ENCODE assay signal across 1 cellular context in the genomic region with DNA sequence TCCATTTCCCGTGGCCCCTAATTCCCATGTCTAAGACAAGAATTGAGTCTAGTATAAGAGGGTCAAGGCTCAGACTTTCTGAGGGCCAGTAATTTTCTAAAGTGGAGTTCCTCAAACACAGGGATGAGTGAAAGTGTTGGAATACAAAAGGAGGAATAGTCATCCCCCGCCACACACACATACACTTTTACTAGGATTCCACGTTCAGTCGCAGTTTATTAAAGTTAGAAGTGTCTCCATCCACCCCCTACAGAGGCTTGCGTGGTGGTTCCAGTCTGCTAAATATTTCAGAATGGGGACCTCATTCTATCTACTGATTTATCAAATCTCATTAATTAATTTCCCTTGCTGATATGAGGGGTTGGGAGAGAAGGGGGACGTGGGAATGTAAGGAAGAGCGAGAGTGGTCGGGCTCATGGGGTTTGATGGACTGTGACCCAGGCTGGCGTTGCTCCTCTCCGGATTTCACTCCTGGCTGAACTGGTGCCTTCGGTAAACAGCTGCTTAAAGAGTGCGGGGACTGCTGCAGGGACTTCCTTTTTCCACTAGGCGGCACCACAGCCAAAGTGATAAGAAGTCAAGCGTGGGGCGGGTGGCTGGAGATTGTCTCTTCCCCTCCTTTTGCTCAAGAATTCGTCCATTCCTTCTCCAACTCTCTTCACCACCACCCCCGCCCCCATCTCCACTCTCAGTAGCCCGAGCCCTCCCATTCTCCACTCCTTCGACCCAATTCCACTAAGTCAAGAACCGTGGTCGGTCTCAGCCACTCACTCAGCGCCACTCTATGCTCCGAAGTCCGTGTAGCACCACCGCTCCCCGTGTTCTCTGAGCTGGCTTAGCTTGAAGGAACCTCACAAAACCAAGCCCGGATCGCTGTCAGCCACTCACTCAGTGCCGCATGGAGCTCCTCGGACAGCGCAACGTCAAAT.
TF ChIP-seq lines count a peak whose summit lies in the region.

No MANE protein-coding gene starts in this region.

TF ChIP-seq in K562, 482 proteins besides CTCF, POLR2A, EP300 and RAD21 (continued from another document and continues in another):
- TF ChIP-seq GTF3C2 (IDR thresholded peaks at IDR 0.05; ENCODE audit: borderline replicate concordance, extremely low read depth, insufficient read length) = no peak
- TF ChIP-seq, protein P1, sequence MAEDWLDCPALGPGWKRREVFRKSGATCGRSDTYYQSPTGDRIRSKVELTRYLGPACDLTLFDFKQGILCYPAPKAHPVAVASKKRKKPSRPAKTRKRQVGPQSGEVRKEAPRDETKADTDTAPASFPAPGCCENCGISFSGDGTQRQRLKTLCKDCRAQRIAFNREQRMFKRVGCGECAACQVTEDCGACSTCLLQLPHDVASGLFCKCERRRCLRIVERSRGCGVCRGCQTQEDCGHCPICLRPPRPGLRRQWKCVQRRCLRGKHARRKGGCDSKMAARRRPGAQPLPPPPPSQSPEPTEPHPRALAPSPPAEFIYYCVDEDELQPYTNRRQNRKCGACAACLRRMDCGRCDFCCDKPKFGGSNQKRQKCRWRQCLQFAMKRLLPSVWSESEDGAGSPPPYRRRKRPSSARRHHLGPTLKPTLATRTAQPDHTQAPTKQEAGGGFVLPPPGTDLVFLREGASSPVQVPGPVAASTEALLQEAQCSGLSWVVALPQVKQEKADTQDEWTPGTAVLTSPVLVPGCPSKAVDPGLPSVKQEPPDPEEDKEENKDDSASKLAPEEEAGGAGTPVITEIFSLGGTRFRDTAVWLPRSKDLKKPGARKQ (CRISPR knock-in tag; IDR thresholded peaks at IDR 0.05) = 0 out of 2 replicates have a peak, but pooled peaks have one; percentile 14
- TF ChIP-seq MYBL2 (IDR thresholded peaks at IDR 0.05; ENCODE audit: low read depth) = no peak
- TF ChIP-seq MYBL2 (CRISPR knock-in tag; IDR thresholded peaks at IDR 0.05; ENCODE audit: borderline replicate concordance) = no peak
- peak; percentile 52 to 71; a peak in 3 of 4 replicates for TF ChIP-seq FOXA3 (CRISPR knock-in tag; conservative IDR thresholded peaks at IDR 0.05 in 1 of 2, IDR thresholded peaks at IDR 0.05 in 1 of 2)
- TF ChIP-seq CHD2 (IDR thresholded peaks at IDR 0.05; ENCODE audit: low read depth, low read length) = no peak
- TF ChIP-seq GABPB1 (CRISPR knock-in tag; IDR thresholded peaks at IDR 0.05) = peak; percentile 87
- TF ChIP-seq PHB2 (IDR thresholded peaks at IDR 0.05; ENCODE audit: low read depth) = no peak
- TF ChIP-seq BCLAF1 (IDR thresholded peaks at IDR 0.05; ENCODE audit: borderline replicate concordance in 1 of 2, control insufficient read depth in 1 of 2, low read depth in 2 of 2, low read length in 1 of 2) = no peak
- TF ChIP-seq DACH1 (IDR thresholded peaks at IDR 0.05; ENCODE audit: partially characterized antibody) = peak; percentile 87
- peak; percentile 45 for TF ChIP-seq CXXC5 (CRISPR knock-in tag; IDR thresholded peaks at IDR 0.05)
- TF ChIP-seq TRIM25 (IDR thresholded peaks at IDR 0.05; ENCODE audit: borderline replicate concordance) = no peak
- no peak for TF ChIP-seq PTBP1 (IDR thresholded peaks at IDR 0.05; ENCODE audit: low read depth, low read length)
- no peak for TF ChIP-seq NFE2 (IDR thresholded peaks at IDR 0.05; ENCODE audit: low read depth)
- TF ChIP-seq SP2 (IDR thresholded peaks at IDR 0.05; ENCODE audit: extremely low read depth, low read depth, low read length, poor library complexity, severe bottlenecking) = no peak
- TF ChIP-seq, protein P2, sequence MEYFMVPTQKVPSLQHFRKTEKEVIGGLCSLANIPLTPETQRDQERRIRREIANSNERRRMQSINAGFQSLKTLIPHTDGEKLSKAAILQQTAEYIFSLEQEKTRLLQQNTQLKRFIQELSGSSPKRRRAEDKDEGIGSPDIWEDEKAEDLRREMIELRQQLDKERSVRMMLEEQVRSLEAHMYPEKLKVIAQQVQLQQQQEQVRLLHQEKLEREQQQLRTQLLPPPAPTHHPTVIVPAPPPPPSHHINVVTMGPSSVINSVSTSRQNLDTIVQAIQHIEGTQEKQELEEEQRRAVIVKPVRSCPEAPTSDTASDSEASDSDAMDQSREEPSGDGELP (CRISPR knock-in tag; IDR thresholded peaks at IDR 0.05; ENCODE audit: borderline replicate concordance) = peak; percentile 94
- no peak for TF ChIP-seq ZNF143 (CRISPR knock-in tag; IDR thresholded peaks at IDR 0.05)
- TF ChIP-seq CAMTA2 (CRISPR knock-in tag; conservative IDR thresholded peaks at IDR 0.05) = no peak
- no peak for TF ChIP-seq FOXJ3 (CRISPR knock-in tag; IDR thresholded peaks at IDR 0.05)
- TF ChIP-seq STAG1 (CRISPR knock-in tag; IDR thresholded peaks at IDR 0.05; ENCODE audit: borderline replicate concordance) = peak; percentile 50; the same call in 1 of the 2 replicates
- no peak for TF ChIP-seq ZKSCAN3 (CRISPR knock-in tag; IDR thresholded peaks at IDR 0.05)
- TF ChIP-seq MED1 (CRISPR knock-in tag; IDR thresholded peaks at IDR 0.05; ENCODE audit: borderline replicate concordance) = no peak
- TF ChIP-seq ZBTB2 (IDR thresholded peaks at IDR 0.05) = no peak
- no peak for TF ChIP-seq CEBPG (CRISPR knock-in tag; IDR thresholded peaks at IDR 0.05)
- no peak; a peak in 1 of 4 replicates for TF ChIP-seq CEBPG (tag; conservative IDR thresholded peaks at IDR 0.05 in 1 of 2, IDR thresholded peaks at IDR 0.05 in 1 of 2)
- no peak for TF ChIP-seq ARID3B (CRISPR knock-in tag; IDR thresholded peaks at IDR 0.05; ENCODE audit: borderline replicate concordance)
- no peak for TF ChIP-seq NUFIP1 (IDR thresholded peaks at IDR 0.05; ENCODE audit: partially characterized antibody)
- 0 out of 2 replicates have a peak, but pooled peaks have one; percentile 64 for TF ChIP-seq THRB (CRISPR knock-in tag; conservative IDR thresholded peaks at IDR 0.05)
- TF ChIP-seq E2F6 (IDR thresholded peaks at IDR 0.05; ENCODE audit: borderline replicate concordance in 1 of 2, extremely low read depth in 1 of 2, insufficient read depth in 1 of 2, insufficient read length in 1 of 2, low read depth in 1 of 2, low read length in 1 of 2, poor library complexity in 1 of 2, severe bottlenecking in 1 of 2) = no peak
- TF ChIP-seq ETV6 (IDR thresholded peaks at IDR 0.05; ENCODE audit: borderline replicate concordance in 1 of 2, low read depth in 2 of 2, low read length in 1 of 2) = no peak
- TF ChIP-seq ETV6 (CRISPR knock-in tag; IDR thresholded peaks at IDR 0.05; ENCODE audit: borderline replicate concordance) = no peak
- TF ChIP-seq RNF2 (IDR thresholded peaks at IDR 0.05) = no peak; the same call in 1 of the 2 replicates
- TF ChIP-seq, protein P3, sequence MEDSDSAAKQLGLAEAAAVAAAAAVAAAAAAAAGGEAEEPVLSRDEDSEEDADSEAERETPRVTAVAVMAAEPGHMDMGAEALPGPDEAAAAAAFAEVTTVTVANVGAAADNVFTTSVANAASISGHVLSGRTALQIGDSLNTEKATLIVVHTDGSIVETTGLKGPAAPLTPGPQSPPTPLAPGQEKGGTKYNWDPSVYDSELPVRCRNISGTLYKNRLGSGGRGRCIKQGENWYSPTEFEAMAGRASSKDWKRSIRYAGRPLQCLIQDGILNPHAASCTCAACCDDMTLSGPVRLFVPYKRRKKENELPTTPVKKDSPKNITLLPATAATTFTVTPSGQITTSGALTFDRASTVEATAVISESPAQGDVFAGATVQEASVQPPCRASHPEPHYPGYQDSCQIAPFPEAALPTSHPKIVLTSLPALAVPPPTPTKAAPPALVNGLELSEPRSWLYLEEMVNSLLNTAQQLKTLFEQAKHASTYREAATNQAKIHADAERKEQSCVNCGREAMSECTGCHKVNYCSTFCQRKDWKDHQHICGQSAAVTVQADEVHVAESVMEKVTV (CRISPR knock-in tag; IDR thresholded peaks at IDR 0.05) = peak; percentile 94
